ENCODE assay signal across 8 cellular contexts in the genomic region with DNA sequence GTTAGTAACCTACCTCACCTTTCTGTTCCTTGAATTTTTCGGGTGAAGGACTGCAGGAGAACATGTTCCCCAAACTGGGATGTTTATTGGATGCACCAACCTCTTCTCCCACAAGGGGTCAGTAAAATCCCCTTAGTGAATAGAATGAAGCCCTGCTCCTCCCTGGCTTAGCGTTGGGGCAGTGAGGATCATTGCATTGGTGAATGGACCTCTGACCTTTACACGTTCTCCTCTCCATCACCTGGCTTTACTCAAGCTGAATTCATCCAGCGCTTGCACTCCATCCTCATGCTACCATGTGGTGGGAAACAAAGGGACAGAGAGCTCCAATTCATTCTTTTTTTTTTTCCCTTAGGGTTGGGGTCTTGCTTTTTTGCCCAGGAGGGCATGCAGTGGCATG.
DNase-seq lines count a peak whose midpoint lies in the region; ATAC-seq, FAIRE-seq and TF ChIP-seq lines count a peak whose summit lies in the region.

No MANE protein-coding gene starts in this region.

- H3K4me2 ChIP-seq in fibroblast of lung (ENCODE audit: extremely low read depth, insufficient read depth, low read length) (no peak overlapping the region), neural progenitor cell (no peak overlapping the region)

- H4K20me1 ChIP-seq in fibroblast of lung (ENCODE audit: control insufficient read depth, extremely low read depth, insufficient read depth, low read length) (no peaks in the 10 kb centered on the region), neural progenitor cell (ENCODE audit: low read depth) (no peaks in the 10 kb centered on the region)

- H3K27ac Mint-ChIP-seq in neural progenitor cell = no peak overlapping the region

- H3K27me3 ChIP-seq in fibroblast of lung (ENCODE audit: control insufficient read depth, insufficient read depth, low read length) (no peaks in the 10 kb centered on the region), neural progenitor cell (no peaks in the 10 kb centered on the region)

- ATAC-seq in GM18519 (IDR thresholded peaks at IDR 0.05; ENCODE audit: low FRiP score, unreplicated experiment) (peak; percentile 68), HG03442 (IDR thresholded peaks at IDR 0.05; ENCODE audit: unreplicated experiment) (peak; percentile 83), GM21737 (IDR thresholded peaks at IDR 0.05; ENCODE audit: unreplicated experiment) (no peak)

- H3K79me2 ChIP-seq in fibroblast of lung (ENCODE audit: control insufficient read depth, insufficient read depth, low read length) = no peaks in the 10 kb centered on the region
- no peaks in the 10 kb centered on the region for H3K79me2 ChIP-seq in neural progenitor cell (ENCODE audit: low read depth)

- DNase-seq in D721Med (ENCODE audit: insufficient read length, low spot score) = peak; percentile 43
- peak; percentile 69 for DNase-seq in SK-MEL-5 (ENCODE audit: low read depth, low spot score)
- DNase-seq in fibroblast of lung (ENCODE audit: low read depth in 2 of 2) = peak; percentile 25 to 46
- DNase-seq in neural progenitor cell (ENCODE audit: low spot score) = peak; percentile 83
- no peak for DNase-seq in NCI-H2029 (lab: John Stamatoyannopoulos, UW)

- FAIRE-seq in D721Med (lab: Jason Lieb, UNC) = no peak

- peaks cover 8% of the 10 kb centered on the region for H3K27me3 Mint-ChIP-seq in neural progenitor cell (ENCODE audit: insufficient read depth, low read depth)

- TF ChIP-seq CTCF in D721Med (IDR thresholded peaks at IDR 0.05; ENCODE audit: insufficient read depth, missing control alignments) (peak; percentile 61), fibroblast of lung (conservative IDR thresholded peaks at IDR 0.05 in 1 of 2, IDR thresholded peaks at IDR 0.05 in 1 of 2; ENCODE audit: low read depth in 1 of 2, low read length in 2 of 2) (peak; percentile 76 to 91), neural progenitor cell (IDR thresholded peaks at IDR 0.05) (peak; percentile 79)

- H3K4me3 Mint-ChIP-seq in neural progenitor cell = no peak overlapping the region

- no peaks in the 10 kb centered on the region for H3F3A ChIP-seq in neural progenitor cell (ENCODE audit: low read depth)

- no peaks in the 10 kb centered on the region for H3K4me1 Mint-ChIP-seq in neural progenitor cell

- H2AFZ ChIP-seq in fibroblast of lung (ENCODE audit: low read length) (peak overlapping the region; percentile 79), neural progenitor cell (replicated peaks) (peak overlapping the region; percentile 82)

- H3K9me3 Mint-ChIP-seq in neural progenitor cell = no peaks in the 10 kb centered on the region

- H3K9me3 ChIP-seq in fibroblast of lung (ENCODE audit: control insufficient read depth, insufficient read depth, low read depth, low read length) (no peaks in the 10 kb centered on the region), neural progenitor cell (ENCODE audit: low read depth) (no peaks in the 10 kb centered on the region)

- H3K4me1 ChIP-seq in fibroblast of lung (ENCODE audit: control insufficient read depth, extremely low read depth, insufficient read depth, low read length) = no peaks in the 10 kb centered on the region
- H3K4me1 ChIP-seq in neural progenitor cell = no peaks in the 10 kb centered on the region

- no peaks in the 10 kb centered on the region for H3K36me3 ChIP-seq in fibroblast of lung (ENCODE audit: control insufficient read depth, insufficient read depth, low read length)
- H3K36me3 ChIP-seq in neural progenitor cell = no peaks in the 10 kb centered on the region

- no peak overlapping the region for H3K4me3 ChIP-seq in fibroblast of lung (replicated peaks in 1 of 4; ENCODE audit: control extremely low read depth in 1 of 4, insufficient read depth in 1 of 4, low read depth in 3 of 4, low read length in 4 of 4)
- no peak overlapping the region for H3K4me3 ChIP-seq in neural progenitor cell

- H3K9ac ChIP-seq in fibroblast of lung (ENCODE audit: insufficient read depth, low read length) (no peak overlapping the region), neural progenitor cell (no peak overlapping the region)

- H3K36me3 Mint-ChIP-seq in neural progenitor cell = no peaks in the 10 kb centered on the region

- in situ Hi-C loops in SK-MEL-5 (cut with HindIII; ENCODE audit: low pct_unique_long_range_greater_than_20kb, low sequenced_read_pairs) = no loop called here

- H3K27ac ChIP-seq in fibroblast of lung (ENCODE audit: insufficient read depth, low read length) = no peak overlapping the region
- H3K27ac ChIP-seq in neural progenitor cell = no peak overlapping the region
